In genomic region chr12:13853471-13853870, GRCh38 we compare ENCODE assay signal across 18 cellular contexts.
DNase-seq lines count a peak whose midpoint lies in the region; ATAC-seq and TF ChIP-seq lines count a peak whose summit lies in the region.
"Had no signal": no experiment of that assay in that cellular context is flagged by ENCODE, and none has a peak within 500 bp of the region (broad histone marks: within the 10 kb centered on the region; RNA-seq: fewer than 3 reads in every experiment).

No MANE protein-coding gene starts in this region.

- H3K9ac ChIP-seq in endodermal cell (ENCODE audit: extremely low read depth, low read length, poor library complexity, severe bottlenecking), result no peak overlapping the region
- no peak overlapping the region for H3K9ac ChIP-seq in neural progenitor cell
- H3K9ac ChIP-seq: BLaER1 treated with 17β-estradiol and CSF1 and Interleukin-3, amounts not matched to agents 10 nM and 100 nM had no signal

- H3K4me3 Mint-ChIP-seq in endodermal cell, result no peak overlapping the region
- no peak overlapping the region for H3K4me3 Mint-ChIP-seq in neural progenitor cell
- H3K4me3 Mint-ChIP-seq: CD14-positive monocyte; CD4-positive, alpha-beta T cell; CD8-positive, alpha-beta memory T cell; GM23338; H9 had no signal

- H3K27ac ChIP-seq in left ventricle myocardium inferior (replicated peaks) (no peak overlapping the region), endodermal cell (ENCODE audit: low read depth, low read length) (no peak overlapping the region), neural progenitor cell (no peak overlapping the region)
- H3K27ac ChIP-seq: 22Rv1; BLaER1 treated with 17β-estradiol and CSF1 and Interleukin-3, amounts not matched to agents 10 nM and 100 nM had no signal

- no peaks in the 10 kb centered on the region for H3K9me3 Mint-ChIP-seq in endodermal cell
- H3K9me3 Mint-ChIP-seq in neural progenitor cell, result no peaks in the 10 kb centered on the region
- H3K9me3 Mint-ChIP-seq: CD4-positive, alpha-beta T cell; GM23338; H9 had no signal

- 58 to 86% methylated on average over 1 to 2 of the region's 3 CpGs for WGBS in endodermal cell (ENCODE audit: insufficient coverage in 1 of 2, insufficient read length in 1 of 2), 2 experiments

- DNase-seq in Right ventricle myocardium superior, result no peak
- no peak for DNase-seq in left ventricle myocardium inferior
- DNase-seq in G401 (ENCODE audit: low spot score), result peak; percentile 91
- DNase-seq in endodermal cell, result peak; percentile 45
- DNase-seq in neural progenitor cell (ENCODE audit: low spot score), result no peak
- no peak for DNase-seq in activated CD8-positive, alpha-beta memory T cell treated with anti-CD3 and anti-CD28 coated beads, Interleukin-2, amount 50 U/mL, for 4 hours
- DNase-seq: BE2C; Calu3; CD4-positive, alpha-beta T cell; CD8-positive, alpha-beta memory T cell; DMS53; H9 had no signal

- no peaks in the 10 kb centered on the region for H3K36me3 Mint-ChIP-seq in endodermal cell (ENCODE audit: low read depth)
- no peaks in the 10 kb centered on the region for H3K36me3 Mint-ChIP-seq in neural progenitor cell
- H3K36me3 Mint-ChIP-seq: CD14-positive monocyte; CD8-positive, alpha-beta memory T cell had no signal

- H3K4me1 Mint-ChIP-seq in endodermal cell, result peaks cover 30% of the 10 kb centered on the region
- peaks cover 30% of the 10 kb centered on the region for H3K4me1 Mint-ChIP-seq in neural progenitor cell
- H3K4me1 Mint-ChIP-seq: CD14-positive monocyte; CD8-positive, alpha-beta memory T cell had no signal

- H3K4me3 ChIP-seq in left ventricle myocardium inferior, result no peak overlapping the region
- no peak overlapping the region for H3K4me3 ChIP-seq in endodermal cell (ENCODE audit: low read length)
- no peak overlapping the region for H3K4me3 ChIP-seq in neural progenitor cell
- H3K4me3 ChIP-seq: BLaER1 treated with 17β-estradiol and CSF1 and Interleukin-3, amounts not matched to agents 10 nM and 100 nM; GM23338 had no signal

- H3F3A ChIP-seq in neural progenitor cell (ENCODE audit: low read depth), result no peaks in the 10 kb centered on the region

- H2AFZ ChIP-seq in neural progenitor cell (replicated peaks), result no peak overlapping the region
- H2AFZ ChIP-seq: GM23338 had no signal

- intact Hi-C loops in Right ventricle myocardium superior (cut with DNase I) (no loop called here), left ventricle myocardium inferior (cut with micrococcal nuclease) (no loop called here)

- ATAC-seq in Right ventricle myocardium superior (ENCODE audit: poor library complexity), result peak; percentile 34
- no peak for ATAC-seq in GM21576 (IDR thresholded peaks at IDR 0.05; ENCODE audit: unreplicated experiment)
- ATAC-seq: GM23338, HCT116 had no signal

- TF ChIP-seq CTCF in left ventricle myocardium inferior (IDR thresholded peaks at IDR 0.05; ENCODE audit: borderline replicate concordance) (no peak), endodermal cell (conservative IDR thresholded peaks at IDR 0.05) (no peak), neural progenitor cell (IDR thresholded peaks at IDR 0.05) (no peak)

- H3K4me1 ChIP-seq in left ventricle myocardium inferior, result peaks cover 10% of the 10 kb centered on the region
- peaks cover 22% of the 10 kb centered on the region for H3K4me1 ChIP-seq in endodermal cell (ENCODE audit: control insufficient read depth, insufficient read depth, low read length)
- peaks cover 24% of the 10 kb centered on the region for H3K4me1 ChIP-seq in neural progenitor cell
- H3K4me1 ChIP-seq: BE2C had no signal

- no peak overlapping the region for H3K4me2 ChIP-seq in neural progenitor cell
- H3K4me2 ChIP-seq: BLaER1 treated with 17β-estradiol and CSF1 and Interleukin-3, amounts not matched to agents 10 nM and 100 nM; GM23338 had no signal

- no peaks in the 10 kb centered on the region for H4K20me1 ChIP-seq in neural progenitor cell (ENCODE audit: low read depth)
- H4K20me1 ChIP-seq: BLaER1 treated with 17β-estradiol and CSF1 and Interleukin-3, amounts not matched to agents 10 nM and 100 nM had no signal

- in situ Hi-C loops in G401 (cut with HindIII; ENCODE audit: low sequenced_read_pairs), result no loop called here

- no peaks in the 10 kb centered on the region for H3K79me2 ChIP-seq in neural progenitor cell (ENCODE audit: low read depth)

- peaks cover 69% of the 10 kb centered on the region for H3K27me3 Mint-ChIP-seq in endodermal cell (ENCODE audit: insufficient read depth)
- H3K27me3 Mint-ChIP-seq in neural progenitor cell (ENCODE audit: insufficient read depth, low read depth), result no peaks in the 10 kb centered on the region
- H3K27me3 Mint-ChIP-seq: CD4-positive, alpha-beta T cell had no signal

- H3K27ac Mint-ChIP-seq in endodermal cell (no peak overlapping the region), neural progenitor cell (peak overlapping the region; percentile 29)
- H3K27ac Mint-ChIP-seq: CD14-positive monocyte; CD4-positive, alpha-beta T cell; CD8-positive, alpha-beta memory T cell; GM23338; H9 had no signal

- H3K36me3 ChIP-seq in left ventricle myocardium inferior (no peaks in the 10 kb centered on the region), endodermal cell (ENCODE audit: control insufficient read depth, insufficient read depth, low read length) (no peaks in the 10 kb centered on the region), neural progenitor cell (no peaks in the 10 kb centered on the region)
- H3K36me3 ChIP-seq: BE2C; BLaER1 treated with 17β-estradiol and CSF1 and Interleukin-3, amounts not matched to agents 10 nM and 100 nM had no signal

- H3K27me3 ChIP-seq in left ventricle myocardium inferior (ENCODE audit: low read depth), result no peaks in the 10 kb centered on the region
- H3K27me3 ChIP-seq in endodermal cell (ENCODE audit: control insufficient read depth, insufficient read depth, low read length, poor library complexity, severe bottlenecking), result peaks cover 7% of the 10 kb centered on the region
- H3K27me3 ChIP-seq in neural progenitor cell, result no peaks in the 10 kb centered on the region
- H3K27me3 ChIP-seq: BE2C; BLaER1 treated with 17β-estradiol and CSF1 and Interleukin-3, amounts not matched to agents 10 nM and 100 nM had no signal

- H3K9me3 ChIP-seq in left ventricle myocardium inferior (replicated peaks) (no peaks in the 10 kb centered on the region), endodermal cell (ENCODE audit: control insufficient read depth, low read length) (no peaks in the 10 kb centered on the region), neural progenitor cell (ENCODE audit: low read depth) (no peaks in the 10 kb centered on the region)
- H3K9me3 ChIP-seq: BE2C; BLaER1 treated with 17β-estradiol and CSF1 and Interleukin-3, amounts not matched to agents 10 nM and 100 nM had no signal

Comparison
In these comparisons a context has a peak if more than half of its experiments do, and no peak if none do; other contexts are left out.
1. DNase-seq: peak in G401 (single experiment) and endodermal cell (single experiment); none in Right ventricle myocardium superior (single experiment), left ventricle myocardium inferior (single experiment), neural progenitor cell (single experiment) and activated CD8-positive, alpha-beta memory T cell treated with anti-CD3 and anti-CD28 coated beads, Interleukin-2, amount 50 U/mL, for 4 hours (single experiment).